Comparison of ENCODE assay signal across 13 cellular contexts in the genomic region with DNA sequence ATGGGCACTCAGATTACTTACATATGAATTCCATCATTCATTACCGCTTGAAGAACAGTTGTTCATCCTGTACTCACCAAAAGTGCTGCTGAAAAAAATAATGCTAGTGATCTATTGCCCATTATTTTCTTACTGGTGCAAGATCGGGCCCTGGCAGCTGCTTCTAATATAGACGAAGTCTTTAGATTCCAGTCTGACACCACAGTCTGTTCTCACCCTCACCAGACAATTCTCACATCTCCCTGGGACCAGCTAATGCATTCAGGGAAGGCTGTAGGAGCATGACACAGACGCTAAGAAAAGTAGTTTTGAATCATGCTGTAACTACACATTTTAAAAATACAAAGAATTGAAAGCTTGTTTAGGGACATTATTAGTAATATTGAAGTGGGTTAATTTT.
"Had no signal": no experiment of that assay in that cellular context is flagged by ENCODE, and none has a peak within 500 bp of the region (broad histone marks: within the 10 kb centered on the region; RNA-seq: fewer than 3 reads in every experiment).

No MANE protein-coding gene starts in this region.

- H3K9me3 Mint-ChIP-seq: T-cell had no signal

- H3K4me3 ChIP-seq: esophagus squamous epithelium, SJSA1, smooth muscle cell, transverse colon had no signal

- DNase-seq: activated CD4-positive, alpha-beta T cell treated with anti-CD3 and anti-CD28 coated beads for 36 hours; activated CD8-positive, alpha-beta T cell treated with anti-CD3 and anti-CD28 coated beads, Interleukin-2, amount 10 ng/mL, durations not matched to agents 7 days and 5 days; activated naive CD4-positive, alpha-beta T cell treated with anti-CD3 and anti-CD28 coated beads, Interleukin-2, amount 50 U/mL, for 16 hours; amygdala; esophagus squamous epithelium; hippocampal formation; kidney glomerular epithelial cell; T-cell; T1000; transverse colon had no signal

- H3K4me1 ChIP-seq: esophagus squamous epithelium, SJSA1, transverse colon had no signal

- H3K36me3 ChIP-seq: SJSA1, transverse colon had no signal

- H3K27me3 ChIP-seq: esophagus squamous epithelium, SJSA1, transverse colon had no signal

- H3K4me3 Mint-ChIP-seq: activated CD4-positive, alpha-beta T cell treated with anti-CD3 and anti-CD28 coated beads for 36 hours; activated CD8-positive, alpha-beta T cell treated with anti-CD3 and anti-CD28 coated beads, Interleukin-2, amount 10 ng/mL, durations not matched to agents 7 days and 5 days; T-cell had no signal

- H3K9me3 ChIP-seq: esophagus squamous epithelium, SJSA1, transverse colon had no signal

- H3K27ac ChIP-seq: SJSA1, transverse colon, VCaP had no signal

- H3K4me2 ChIP-seq: smooth muscle cell had no signal

- H3K27me3 Mint-ChIP-seq: activated CD4-positive, alpha-beta T cell treated with anti-CD3 and anti-CD28 coated beads for 36 hours; T-cell had no signal

- ATAC-seq: activated CD4-positive, alpha-beta T cell treated with anti-CD3 and anti-CD28 coated beads for 36 hours; activated CD8-positive, alpha-beta T cell treated with anti-CD3 and anti-CD28 coated beads, Interleukin-2, amount 10 ng/mL, durations not matched to agents 7 days and 5 days; T-cell had no signal

- H3K27ac Mint-ChIP-seq: activated CD4-positive, alpha-beta T cell treated with anti-CD3 and anti-CD28 coated beads for 36 hours; activated CD8-positive, alpha-beta T cell treated with anti-CD3 and anti-CD28 coated beads, Interleukin-2, amount 10 ng/mL, durations not matched to agents 7 days and 5 days; T-cell had no signal
